ENCODE assay signal across 1 cellular context in the genomic region with DNA sequence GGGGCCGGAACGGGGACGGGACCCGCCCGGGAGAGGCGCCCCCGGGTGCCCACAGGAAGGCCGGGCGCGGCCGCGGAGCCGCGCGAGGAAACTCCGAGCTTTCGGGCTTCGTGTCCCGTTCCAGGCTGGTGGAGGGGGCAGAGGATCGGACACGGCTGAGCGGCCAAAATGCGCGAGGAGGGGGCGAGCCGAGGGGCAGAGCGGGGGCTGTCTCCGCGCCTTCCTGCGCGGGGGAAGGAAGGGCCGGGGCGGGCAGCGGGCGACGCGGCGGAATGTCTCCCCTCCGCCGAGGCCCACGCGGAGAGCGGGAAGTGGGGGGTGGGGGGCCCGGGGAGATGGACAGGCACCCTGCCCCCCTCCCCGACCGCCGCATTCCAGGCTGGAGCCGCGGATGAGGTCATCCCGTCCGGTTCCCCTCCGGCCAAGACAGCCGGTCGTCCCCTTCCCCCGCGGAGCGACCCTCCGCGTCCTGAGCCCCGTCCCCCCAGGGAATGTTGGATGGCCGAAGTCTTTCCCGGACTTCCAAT.
TF ChIP-seq lines count a peak whose summit lies in the region.

No MANE protein-coding gene starts in this region.

TF ChIP-seq in GM12878, 131 proteins besides CTCF, POLR2A, EP300 and RAD21:
- TF ChIP-seq BHLHE40 (IDR thresholded peaks at IDR 0.05; ENCODE audit: borderline replicate concordance in 1 of 2, low read depth in 2 of 2, low read length in 1 of 2) = no peak
- no peak for TF ChIP-seq CEBPB (IDR thresholded peaks at IDR 0.05; ENCODE audit: borderline replicate concordance in 1 of 2, low read depth in 2 of 2, low read length in 2 of 2)
- TF ChIP-seq SUZ12 (IDR thresholded peaks at IDR 0.05; ENCODE audit: unreplicated experiment) = peak; percentile 15
- no peak for TF ChIP-seq IKZF1 (conservative IDR thresholded peaks at IDR 0.05)
- no peak for TF ChIP-seq HDAC2 (IDR thresholded peaks at IDR 0.05)
- TF ChIP-seq, protein P1, sequence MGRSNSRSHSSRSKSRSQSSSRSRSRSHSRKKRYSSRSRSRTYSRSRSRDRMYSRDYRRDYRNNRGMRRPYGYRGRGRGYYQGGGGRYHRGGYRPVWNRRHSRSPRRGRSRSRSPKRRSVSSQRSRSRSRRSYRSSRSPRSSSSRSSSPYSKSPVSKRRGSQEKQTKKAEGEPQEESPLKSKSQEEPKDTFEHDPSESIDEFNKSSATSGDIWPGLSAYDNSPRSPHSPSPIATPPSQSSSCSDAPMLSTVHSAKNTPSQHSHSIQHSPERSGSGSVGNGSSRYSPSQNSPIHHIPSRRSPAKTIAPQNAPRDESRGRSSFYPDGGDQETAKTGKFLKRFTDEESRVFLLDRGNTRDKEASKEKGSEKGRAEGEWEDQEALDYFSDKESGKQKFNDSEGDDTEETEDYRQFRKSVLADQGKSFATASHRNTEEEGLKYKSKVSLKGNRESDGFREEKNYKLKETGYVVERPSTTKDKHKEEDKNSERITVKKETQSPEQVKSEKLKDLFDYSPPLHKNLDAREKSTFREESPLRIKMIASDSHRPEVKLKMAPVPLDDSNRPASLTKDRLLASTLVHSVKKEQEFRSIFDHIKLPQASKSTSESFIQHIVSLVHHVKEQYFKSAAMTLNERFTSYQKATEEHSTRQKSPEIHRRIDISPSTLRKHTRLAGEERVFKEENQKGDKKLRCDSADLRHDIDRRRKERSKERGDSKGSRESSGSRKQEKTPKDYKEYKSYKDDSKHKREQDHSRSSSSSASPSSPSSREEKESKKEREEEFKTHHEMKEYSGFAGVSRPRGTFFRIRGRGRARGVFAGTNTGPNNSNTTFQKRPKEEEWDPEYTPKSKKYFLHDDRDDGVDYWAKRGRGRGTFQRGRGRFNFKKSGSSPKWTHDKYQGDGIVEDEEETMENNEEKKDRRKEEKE (IDR thresholded peaks at IDR 0.05) = no peak
- no peak for TF ChIP-seq TCF3 (IDR thresholded peaks at IDR 0.05; ENCODE audit: borderline replicate concordance, insufficient read depth, low read depth, low read length)
- TF ChIP-seq DPF2 (IDR thresholded peaks at IDR 0.05) = peak; percentile 18; the same call in 1 of the 2 replicates
- no peak for TF ChIP-seq EED (IDR thresholded peaks at IDR 0.05; ENCODE audit: low read depth)
- TF ChIP-seq, protein P2, sequence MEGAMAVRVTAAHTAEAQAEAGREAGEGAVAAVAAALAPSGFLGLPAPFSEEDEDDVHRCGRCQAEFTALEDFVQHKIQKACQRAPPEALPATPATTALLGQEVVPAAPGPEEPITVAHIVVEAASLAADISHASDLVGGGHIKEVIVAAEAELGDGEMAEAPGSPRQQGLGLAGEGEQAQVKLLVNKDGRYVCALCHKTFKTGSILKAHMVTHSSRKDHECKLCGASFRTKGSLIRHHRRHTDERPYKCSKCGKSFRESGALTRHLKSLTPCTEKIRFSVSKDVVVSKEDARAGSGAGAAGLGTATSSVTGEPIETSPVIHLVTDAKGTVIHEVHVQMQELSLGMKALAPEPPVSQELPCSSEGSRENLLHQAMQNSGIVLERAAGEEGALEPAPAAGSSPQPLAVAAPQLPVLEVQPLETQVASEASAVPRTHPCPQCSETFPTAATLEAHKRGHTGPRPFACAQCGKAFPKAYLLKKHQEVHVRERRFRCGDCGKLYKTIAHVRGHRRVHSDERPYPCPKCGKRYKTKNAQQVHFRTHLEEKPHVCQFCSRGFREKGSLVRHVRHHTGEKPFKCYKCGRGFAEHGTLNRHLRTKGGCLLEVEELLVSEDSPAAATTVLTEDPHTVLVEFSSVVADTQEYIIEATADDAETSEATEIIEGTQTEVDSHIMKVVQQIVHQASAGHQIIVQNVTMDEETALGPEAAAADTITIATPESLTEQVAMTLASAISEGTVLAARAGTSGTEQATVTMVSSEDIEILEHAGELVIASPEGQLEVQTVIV (IDR thresholded peaks at IDR 0.05; ENCODE audit: borderline replicate concordance, partially characterized antibody) = no peak
- TF ChIP-seq ZNF24 (IDR thresholded peaks at IDR 0.05) = no peak
- TF ChIP-seq POLR2AphosphoS5 (IDR thresholded peaks at IDR 0.05; ENCODE audit: low read length) = no peak
- no peak for TF ChIP-seq NBN (IDR thresholded peaks at IDR 0.05)
- no peak for TF ChIP-seq MEF2B (IDR thresholded peaks at IDR 0.05; ENCODE audit: partially characterized antibody, poor library complexity, severe bottlenecking)
- TF ChIP-seq, protein P3, sequence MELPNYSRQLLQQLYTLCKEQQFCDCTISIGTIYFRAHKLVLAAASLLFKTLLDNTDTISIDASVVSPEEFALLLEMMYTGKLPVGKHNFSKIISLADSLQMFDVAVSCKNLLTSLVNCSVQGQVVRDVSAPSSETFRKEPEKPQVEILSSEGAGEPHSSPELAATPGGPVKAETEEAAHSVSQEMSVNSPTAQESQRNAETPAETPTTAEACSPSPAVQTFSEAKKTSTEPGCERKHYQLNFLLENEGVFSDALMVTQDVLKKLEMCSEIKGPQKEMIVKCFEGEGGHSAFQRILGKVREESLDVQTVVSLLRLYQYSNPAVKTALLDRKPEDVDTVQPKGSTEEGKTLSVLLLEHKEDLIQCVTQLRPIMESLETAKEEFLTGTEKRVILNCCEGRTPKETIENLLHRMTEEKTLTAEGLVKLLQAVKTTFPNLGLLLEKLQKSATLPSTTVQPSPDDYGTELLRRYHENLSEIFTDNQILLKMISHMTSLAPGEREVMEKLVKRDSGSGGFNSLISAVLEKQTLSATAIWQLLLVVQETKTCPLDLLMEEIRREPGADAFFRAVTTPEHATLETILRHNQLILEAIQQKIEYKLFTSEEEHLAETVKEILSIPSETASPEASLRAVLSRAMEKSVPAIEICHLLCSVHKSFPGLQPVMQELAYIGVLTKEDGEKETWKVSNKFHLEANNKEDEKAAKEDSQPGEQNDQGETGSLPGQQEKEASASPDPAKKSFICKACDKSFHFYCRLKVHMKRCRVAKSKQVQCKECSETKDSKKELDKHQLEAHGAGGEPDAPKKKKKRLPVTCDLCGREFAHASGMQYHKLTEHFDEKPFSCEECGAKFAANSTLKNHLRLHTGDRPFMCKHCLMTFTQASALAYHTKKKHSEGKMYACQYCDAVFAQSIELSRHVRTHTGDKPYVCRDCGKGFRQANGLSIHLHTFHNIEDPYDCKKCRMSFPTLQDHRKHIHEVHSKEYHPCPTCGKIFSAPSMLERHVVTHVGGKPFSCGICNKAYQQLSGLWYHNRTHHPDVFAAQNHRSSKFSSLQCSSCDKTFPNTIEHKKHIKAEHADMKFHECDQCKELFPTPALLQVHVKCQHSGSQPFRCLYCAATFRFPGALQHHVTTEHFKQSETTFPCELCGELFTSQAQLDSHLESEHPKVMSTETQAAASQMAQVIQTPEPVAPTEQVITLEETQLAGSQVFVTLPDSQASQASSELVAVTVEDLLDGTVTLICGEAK (IDR thresholded peaks at IDR 0.05; ENCODE audit: borderline replicate concordance) = no peak
- TF ChIP-seq BACH1 (IDR thresholded peaks at IDR 0.05; ENCODE audit: borderline replicate concordance) = no peak
- TF ChIP-seq ESRRA (IDR thresholded peaks at IDR 0.05; ENCODE audit: low read length) = no peak
